Comparison of ENCODE assay signal across 6 cellular contexts in genomic region chr19:55578761-55579747, GRCh38. TPM values are rescaled to one million over a fixed set of nuclear protein-coding genes. Genes with fewer than 3 reads are reported as not detected.
DNase-seq lines count a peak whose midpoint lies in the region; ATAC-seq lines count a peak whose summit lies in the region.

No MANE protein-coding gene starts in this region.

- H3K27ac Mint-ChIP-seq in activated naive CD8-positive, alpha-beta T cell treated with anti-CD3 and anti-CD28 coated beads for 36 hours, result no peak overlapping the region
- H3K27ac Mint-ChIP-seq in naive B cell, result peak overlapping the region in 4 of 6 donors; percentile 21 to 90 (median 58)

- H3K4me3 Mint-ChIP-seq in activated naive CD8-positive, alpha-beta T cell treated with anti-CD3 and anti-CD28 coated beads for 36 hours, result peak overlapping the region; percentile 84
- peak overlapping the region; percentile 85 to 95 (median 90) for H3K4me3 Mint-ChIP-seq in naive B cell

- ATAC-seq in naive B cell (ENCODE audit: low read depth in 2 of 2), result no peak

- no peaks in the 10 kb centered on the region for H3K9me3 Mint-ChIP-seq in activated naive CD8-positive, alpha-beta T cell treated with anti-CD3 and anti-CD28 coated beads for 36 hours
- peaks cover 0 to 3% (median 0%) of the 10 kb centered on the region in 7 donors for H3K9me3 Mint-ChIP-seq in naive B cell

- H3K4me1 Mint-ChIP-seq in activated naive CD8-positive, alpha-beta T cell treated with anti-CD3 and anti-CD28 coated beads for 36 hours, result peaks cover 16% of the 10 kb centered on the region
- peaks cover 23 to 26% (median 26%) of the 10 kb centered on the region in 3 donors for H3K4me1 Mint-ChIP-seq in naive B cell

- H3K9ac ChIP-seq in ES-I3 (ENCODE audit: low read depth, low read length), result peak overlapping the region; percentile 71; the same call in 1 of the 2 replicates

- H3K4me1 ChIP-seq in ES-I3 (ENCODE audit: insufficient read depth, low read length), result no peaks in the 10 kb centered on the region

- H3K27me3 Mint-ChIP-seq in activated naive CD8-positive, alpha-beta T cell treated with anti-CD3 and anti-CD28 coated beads for 36 hours, result no peaks in the 10 kb centered on the region
- H3K27me3 Mint-ChIP-seq in naive B cell, result no peaks in the 10 kb centered on the region

- H3K36me3 Mint-ChIP-seq in activated naive CD8-positive, alpha-beta T cell treated with anti-CD3 and anti-CD28 coated beads for 36 hours, result peaks cover 20% of the 10 kb centered on the region
- peaks cover 0 to 8% of the 10 kb centered on the region in 2 donors for H3K36me3 Mint-ChIP-seq in naive B cell

- 0 out of 2 replicates have a peak, but pooled peaks cover 7% of the 10 kb centered on the region for H3K36me3 ChIP-seq in ES-I3 (ENCODE audit: insufficient read depth, low read length)

- H3K9me3 ChIP-seq in ES-I3 (ENCODE audit: control insufficient read depth, insufficient read depth, low read length), result no peaks in the 10 kb centered on the region

- DNase-seq in activated naive CD8-positive, alpha-beta T cell treated with anti-CD3 and anti-CD28 coated beads for 36 hours, result no peak
- DNase-seq in naive B cell, result no peak
- no peak for DNase-seq in stimulated activated CD4-positive, alpha-beta T cell treated with anti-CD3 and anti-CD28 coated beads, Interleukin-1b, Interleukin-23, amount 100 ng/mL, for 48 hours
- DNase-seq in COLO668 (lab: John Stamatoyannopoulos, UW; ENCODE audit: unreplicated experiment), result no peak
- DNase-seq in NOMO-1 treated with DMSO at 0.1 percent for 48 hours (lab: John Stamatoyannopoulos, UW; ENCODE audit: unreplicated experiment), result no peak

RNA-seq across cellular contexts. Expression of gene ZNF579, which starts 1.6 kb away (rescaled TPM):
- total RNA-seq in activated naive CD8-positive, alpha-beta T cell treated with anti-CD3 and anti-CD28 coated beads for 36 hours, result 1 to 10 TPM; 5.5 to 6.1 TPM
- polyA plus RNA-seq in naive B cell (ENCODE audit: low read depth in 6 of 6), result under 1 TPM; 0.13 to 0.85 (median 0.40) TPM

RNA-seq across cellular contexts. Expression of gene FIZ1, which starts 20.3 kb away (rescaled TPM):
- total RNA-seq in activated naive CD8-positive, alpha-beta T cell treated with anti-CD3 and anti-CD28 coated beads for 36 hours, result 10 to 100 TPM; 19.8 to 20.7 TPM
- polyA plus RNA-seq in naive B cell (ENCODE audit: low read depth in 6 of 6), result 1 to 10 TPM; 2.3 to 5.2 (median 3.2) TPM

RNA-seq across cellular contexts. Expression of gene ZNF524, which starts 21.0 kb away (rescaled TPM):
- 10 to 100 TPM; 10.8 to 11.5 TPM for total RNA-seq in activated naive CD8-positive, alpha-beta T cell treated with anti-CD3 and anti-CD28 coated beads for 36 hours
- 10 to 100 TPM; 25.1 to 42.1 (median 37.1) TPM for polyA plus RNA-seq in naive B cell (ENCODE audit: low read depth in 6 of 6)

RNA-seq across cellular contexts. Expression of gene ZNF865, which starts 26.4 kb away (rescaled TPM):
- total RNA-seq in activated naive CD8-positive, alpha-beta T cell treated with anti-CD3 and anti-CD28 coated beads for 36 hours, result 10 to 100 TPM; 10.5 to 10.7 TPM
- polyA plus RNA-seq in naive B cell (ENCODE audit: low read depth in 6 of 6), result under 1 TPM in 4 of 6 donors, not detected in 2; 0.12 to 0.60 (median 0.18) TPM

RNA-seq across cellular contexts. Expression of gene SBK3, which starts 33.7 kb away (rescaled TPM):
- not detected for total RNA-seq in activated naive CD8-positive, alpha-beta T cell treated with anti-CD3 and anti-CD28 coated beads for 36 hours
- not detected for polyA plus RNA-seq in naive B cell (ENCODE audit: low read depth in 6 of 6)
